26 cellular contexts compared by ENCODE assay signal in the genomic region with DNA sequence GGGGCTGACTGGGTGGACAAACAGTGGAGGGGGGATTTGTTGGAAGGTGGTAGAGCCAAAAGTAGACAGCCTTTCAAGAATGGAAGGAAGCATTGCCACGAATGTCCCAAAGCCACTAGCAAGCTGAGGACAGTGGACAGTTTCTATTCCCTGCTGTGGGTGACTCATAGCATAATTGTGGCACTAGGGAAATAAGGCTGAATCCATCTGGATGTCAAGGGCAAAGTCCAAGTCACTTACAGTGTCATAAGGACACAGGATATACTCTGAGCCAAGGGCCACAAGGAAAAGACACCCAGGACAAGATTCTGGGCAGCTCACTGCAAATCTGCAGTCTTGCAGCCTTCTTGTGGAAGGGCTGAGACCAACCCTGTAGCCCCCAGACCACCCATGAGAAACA.
A peak's percentile ranks its signal among the peaks of the same experiment; 100 is the strongest.
DNase-seq lines count a peak whose midpoint lies in the region; TF ChIP-seq lines count a peak whose summit lies in the region.
"Had no signal": no experiment of that assay in that cellular context is flagged by ENCODE, and none has a peak within 500 bp of the region (broad histone marks: within the 10 kb centered on the region; RNA-seq: fewer than 3 reads in every experiment).

No MANE protein-coding gene starts in this region.

- H3K4me3 ChIP-seq in hepatocyte (no peak overlapping the region), osteoblast (ENCODE audit: insufficient read depth, low read length) (no peak overlapping the region)
- H3K4me3 ChIP-seq: GM12878, sigmoid colon, upper lobe of left lung had no signal

- H2AFZ ChIP-seq in hepatocyte: no peak overlapping the region
- H2AFZ ChIP-seq in osteoblast (ENCODE audit: low read length): no peak overlapping the region
- H2AFZ ChIP-seq: parathyroid adenoma had no signal

- H3K4me2 ChIP-seq in hepatocyte (peak overlapping the region; percentile 56), osteoblast (ENCODE audit: insufficient read depth, low read length) (no peak overlapping the region)

- WGBS in hepatocyte (ENCODE audit: low lambda C conversion rate, missing lambda C conversion rate): 72% methylated on average over 1 of the region's 1 CpG

- H3K4me1 Mint-ChIP-seq in osteocyte (ENCODE audit: unreplicated experiment): peaks cover 3% of the 10 kb centered on the region
- H3K4me1 Mint-ChIP-seq: activated CD4-positive, alpha-beta memory T cell treated with anti-CD3 and anti-CD28 coated beads, Interleukin-2, amount 10 ng/mL, durations not matched to agents 7 days and 5 days had no signal

- peaks cover 34% of the 10 kb centered on the region for H3K27me3 Mint-ChIP-seq in osteocyte (ENCODE audit: unreplicated experiment)

- H3K9me3 ChIP-seq in hepatocyte (ENCODE audit: low read depth): no peaks in the 10 kb centered on the region
- no peaks in the 10 kb centered on the region for H3K9me3 ChIP-seq in osteoblast (ENCODE audit: low read depth, low read length)
- H3K9me3 ChIP-seq: sigmoid colon, upper lobe of left lung had no signal

- no peak overlapping the region for H3K27ac Mint-ChIP-seq in osteocyte (ENCODE audit: unreplicated experiment)
- H3K27ac Mint-ChIP-seq: activated CD4-positive, alpha-beta memory T cell treated with anti-CD3 and anti-CD28 coated beads, Interleukin-2, amount 10 ng/mL, durations not matched to agents 7 days and 5 days; activated T-helper 2 cell treated with anti-CD3 and anti-CD28 coated beads, Interferon-gamma antibody, Interleukin-2, Interleukin-4, amounts not matched to agents 10 μg/mL and 5 μg/mL and 100 μg/mL, durations not matched to agents 14 hours and 24 hours and 36 hours; CD8-positive, alpha-beta memory T cell; natural killer cell had no signal

- no peaks in the 10 kb centered on the region for H3K36me3 Mint-ChIP-seq in osteocyte (ENCODE audit: unreplicated experiment)
- H3K36me3 Mint-ChIP-seq: CD8-positive, alpha-beta memory T cell; natural killer cell had no signal

- H3K4me1 ChIP-seq in hepatocyte (ENCODE audit: insufficient read depth) (peaks cover 9% of the 10 kb centered on the region), osteoblast (ENCODE audit: insufficient read depth, low read length) (no peaks in the 10 kb centered on the region)
- H3K4me1 ChIP-seq: parathyroid adenoma, sigmoid colon, upper lobe of left lung had no signal

- H3K79me2 ChIP-seq in hepatocyte: no peaks in the 10 kb centered on the region
- H3K79me2 ChIP-seq in osteoblast (ENCODE audit: insufficient read depth, low read length): no peaks in the 10 kb centered on the region
- H3K79me2 ChIP-seq: parathyroid adenoma had no signal

- no peaks in the 10 kb centered on the region for H4K20me1 ChIP-seq in hepatocyte (ENCODE audit: insufficient read depth, poor library complexity, severe bottlenecking)
- H4K20me1 ChIP-seq in osteoblast (ENCODE audit: insufficient read depth, low read length): no peaks in the 10 kb centered on the region

- H3K9me2 ChIP-seq in hepatocyte (replicated peaks; ENCODE audit: insufficient read depth): no peaks in the 10 kb centered on the region

- H3K4me3 Mint-ChIP-seq in osteocyte (ENCODE audit: unreplicated experiment): no peak overlapping the region
- H3K4me3 Mint-ChIP-seq: activated CD4-positive, alpha-beta memory T cell treated with anti-CD3 and anti-CD28 coated beads, Interleukin-2, amount 10 ng/mL, durations not matched to agents 7 days and 5 days; CD8-positive, alpha-beta memory T cell; central memory CD8-positive, alpha-beta T cell; natural killer cell had no signal

- TF ChIP-seq CTCF in hepatocyte (IDR thresholded peaks at IDR 0.05; ENCODE audit: poor library complexity): no peak
- TF ChIP-seq CTCF in osteoblast (IDR thresholded peaks at IDR 0.05; ENCODE audit: extremely low read depth, low read depth, low read length): no peak
- TF ChIP-seq CTCF in osteocyte (IDR thresholded peaks at IDR 0.05): no peak

- H3K27me3 ChIP-seq in hepatocyte (no peaks in the 10 kb centered on the region), osteoblast (ENCODE audit: insufficient read depth, low read length) (peaks cover 5% of the 10 kb centered on the region)
- H3K27me3 ChIP-seq: sigmoid colon, upper lobe of left lung had no signal

- H3K27ac ChIP-seq in hepatocyte: peak overlapping the region; percentile 90
- no peak overlapping the region for H3K27ac ChIP-seq in osteoblast (ENCODE audit: low read depth, low read length)
- H3K27ac ChIP-seq: parathyroid adenoma, sigmoid colon, upper lobe of left lung had no signal

- H3K36me3 ChIP-seq in hepatocyte (replicated peaks; ENCODE audit: insufficient read depth, low read depth) (no peaks in the 10 kb centered on the region), osteoblast (ENCODE audit: insufficient read depth, low read length) (no peaks in the 10 kb centered on the region)
- H3K36me3 ChIP-seq: sigmoid colon, upper lobe of left lung had no signal

- DNase-seq in NCI-H146 (lab: John Stamatoyannopoulos, UW): peak; percentile 10
- DNase-seq in NCI-H146 treated with DMSO at 0.1 percent for 48 hours (lab: John Stamatoyannopoulos, UW; ENCODE audit: unreplicated experiment): no peak
- DNase-seq in M059J (ENCODE audit: low read depth): peak; percentile 33
- peak; percentile 73 for DNase-seq in hepatocyte (ENCODE audit: low spot score)
- DNase-seq in renal cortical epithelial cell (ENCODE audit: low read depth): peak; percentile 22
- DNase-seq in osteoblast (ENCODE audit: insufficient read length, low spot score, missing footprints): no peak
- no peak for DNase-seq in osteocyte (ENCODE audit: extremely low spot score, unreplicated experiment)
- no peak for DNase-seq in DMS79 treated with DMSO at 0.1 percent for 48 hours (lab: John Stamatoyannopoulos, UW)
- DNase-seq: 8988T; activated CD4-positive, alpha-beta memory T cell treated with anti-CD3 and anti-CD28 coated beads, Interleukin-2, amount 10 ng/mL, durations not matched to agents 7 days and 5 days; activated CD4-positive, CD25-positive, alpha-beta regulatory T cell; CD8-positive, alpha-beta memory T cell; DND-41; glutamatergic neuron; H7; natural killer cell; NCI-H1105; NCI-H2081; NCI-H345; sigmoid colon; T1000 had no signal

- H3K9me3 Mint-ChIP-seq in osteocyte (ENCODE audit: unreplicated experiment): no peaks in the 10 kb centered on the region
- H3K9me3 Mint-ChIP-seq: activated CD4-positive, alpha-beta memory T cell treated with anti-CD3 and anti-CD28 coated beads, Interleukin-2, amount 10 ng/mL, durations not matched to agents 7 days and 5 days; natural killer cell had no signal

Comparison
In these comparisons a context has a peak if more than half of its experiments do, and no peak if none do; other contexts are left out.
1. DNase-seq: peak in NCI-H146 (single experiment), M059J (single experiment), hepatocyte (single experiment) and renal cortical epithelial cell (single experiment); none in NCI-H146 treated with DMSO at 0.1 percent for 48 hours (single experiment), osteoblast (single experiment), osteocyte (single experiment) and DMS79 treated with DMSO at 0.1 percent for 48 hours (single experiment).